In genomic region chr1:155003227-155003765, GRCh38 we compare ENCODE assay signal across 1 cellular context.
TF ChIP-seq lines count a peak whose summit lies in the region.

No MANE protein-coding gene starts in this region.

TF ChIP-seq in H1, 55 proteins besides CTCF, POLR2A, EP300 and RAD21:
- TF ChIP-seq SIN3A (conservative IDR thresholded peaks at IDR 0.05 in 1 of 2, IDR thresholded peaks at IDR 0.05 in 1 of 2; ENCODE audit: low read depth in 1 of 2, low read length in 2 of 2) (peak in 1 of 2 experiments; percentile 54; a peak in 1 of 4 replicates), ATF3 (IDR thresholded peaks at IDR 0.05; ENCODE audit: insufficient read depth, low read depth, low read length) (no peak)
